ENCODE assay signal across 19 cellular contexts in genomic region chr12:38417101-38417500, GRCh38.
DNase-seq lines count a peak whose midpoint lies in the region; ATAC-seq, FAIRE-seq and TF ChIP-seq lines count a peak whose summit lies in the region.
"Had no signal": no experiment of that assay in that cellular context is flagged by ENCODE, and none has a peak within 500 bp of the region (broad histone marks: within the 10 kb centered on the region; RNA-seq: fewer than 3 reads in every experiment).

No MANE protein-coding gene starts in this region.

- no peaks in the 10 kb centered on the region for H3K27me3 ChIP-seq in mammary epithelial cell (ENCODE audit: insufficient read depth, low read length)
- no peaks in the 10 kb centered on the region for H3K27me3 ChIP-seq in HAP-1 (ENCODE audit: low read depth)
- H3K27me3 ChIP-seq: BLaER1 had no signal

- intact Hi-C loops in mammary epithelial cell (cut with micrococcal nuclease), result no loop called here
- intact Hi-C loops in MCF 10A (cut with micrococcal nuclease), result no loop called here

- TF ChIP-seq CTCF in mammary epithelial cell (conservative IDR thresholded peaks at IDR 0.05 in 1 of 2, IDR thresholded peaks at IDR 0.05 in 1 of 2; ENCODE audit: extremely low read depth in 1 of 2, insufficient read depth in 1 of 2, low read depth in 1 of 2, low read length in 2 of 2) (no peak), MCF 10A (IDR thresholded peaks at IDR 0.05; ENCODE audit: unreplicated experiment) (no peak)

- H3K4me1 Mint-ChIP-seq in MCF 10A (ENCODE audit: insufficient read depth, unreplicated experiment), result no peaks in the 10 kb centered on the region
- H3K4me1 Mint-ChIP-seq: CD8-positive, alpha-beta memory T cell had no signal

- no peak for FAIRE-seq in RCC 7860 (lab: Jason Lieb, UNC)
- FAIRE-seq: GM12891, H1, K562 had no signal

- H3K27ac ChIP-seq in mammary epithelial cell (ENCODE audit: insufficient read depth, low read depth, low read length), result no peak overlapping the region
- H3K27ac ChIP-seq: BLaER1, HL-60 had no signal

- dilution Hi-C loops in mammary epithelial cell (cut with HindIII; ENCODE audit: low sequenced_read_pairs), result no loop called here

- no peak overlapping the region for H3K4me3 Mint-ChIP-seq in MCF 10A (ENCODE audit: unreplicated experiment)
- H3K4me3 Mint-ChIP-seq: CD8-positive, alpha-beta memory T cell; HFFc6 had no signal

- no peak overlapping the region for H3K27ac Mint-ChIP-seq in MCF 10A (ENCODE audit: low read depth, unreplicated experiment)
- H3K27ac Mint-ChIP-seq: CD8-positive, alpha-beta memory T cell; HFFc6 had no signal

- whole genome bisulfite sequencing in mammary epithelial cell (ENCODE audit: low coverage, missing lambda C conversion rate), result no CpG with 5 or more reads among the region's 1 CpG

- BruUV-seq in mammary epithelial cell (replicated peaks; lab: Mats Ljungman, UMichigan), result no TSS peak
- BruUV-seq in MCF 10A (replicated peaks; lab: Mats Ljungman, UMichigan), result no TSS peak

- POLR2A ChIA-PET in MCF 10A (lab: Yijun Ruan, JAX), result no interaction called here

- in situ Hi-C loops in mammary epithelial cell (cut with MboI; ENCODE audit: low sequenced_read_pairs in 2 of 2), result no loop called here
- in situ Hi-C loops in HAP-1 (cut with MboI; ENCODE audit: low sequenced_read_pairs), result no loop called here

- H3K9me3 Mint-ChIP-seq in MCF 10A (ENCODE audit: unreplicated experiment), result no peaks in the 10 kb centered on the region

- H3K27me3 Mint-ChIP-seq in MCF 10A (ENCODE audit: insufficient read depth, unreplicated experiment), result no peaks in the 10 kb centered on the region

- H3K36me3 Mint-ChIP-seq in MCF 10A (ENCODE audit: insufficient read depth, unreplicated experiment), result no peaks in the 10 kb centered on the region
- H3K36me3 Mint-ChIP-seq: CD8-positive, alpha-beta memory T cell had no signal

- H3K4me1 ChIP-seq in mammary epithelial cell (ENCODE audit: insufficient read depth, low read length), result no peaks in the 10 kb centered on the region
- H3K4me1 ChIP-seq in HAP-1, result peaks cover 12% of the 10 kb centered on the region
- H3K4me1 ChIP-seq: BLaER1, Caco-2 had no signal

- CTCF ChIA-PET in mammary epithelial cell (lab: Charles Lee; ENCODE audit: low non-redundant PET) (no interaction called here), MCF 10A (lab: Yijun Ruan, JAX) (no interaction called here)

- H3K9ac ChIP-seq in mammary epithelial cell (ENCODE audit: insufficient read depth, low read length), result no peak overlapping the region
- H3K9ac ChIP-seq: BLaER1 had no signal

- H4K20me1 ChIP-seq in mammary epithelial cell (ENCODE audit: insufficient read depth, low read length), result no peaks in the 10 kb centered on the region
- H4K20me1 ChIP-seq: BLaER1 had no signal

- no peaks in the 10 kb centered on the region for H3K9me3 ChIP-seq in mammary epithelial cell (replicated peaks; ENCODE audit: insufficient read depth, low read length)
- no peaks in the 10 kb centered on the region for H3K9me3 ChIP-seq in HAP-1
- H3K9me3 ChIP-seq: BLaER1, Caco-2 had no signal

- no peaks in the 10 kb centered on the region for H3K79me2 ChIP-seq in mammary epithelial cell (ENCODE audit: insufficient read depth, low read length)

- no peak for ATAC-seq in GM18511 (IDR thresholded peaks at IDR 0.05; ENCODE audit: unreplicated experiment)
- ATAC-seq: K562 had no signal

- H3K4me3 ChIP-seq in mammary epithelial cell (replicated peaks in 1 of 3; ENCODE audit: insufficient read depth in 1 of 3, low read depth in 2 of 3, low read length in 3 of 3) (no peak overlapping the region), HAP-1 (no peak overlapping the region)
- H3K4me3 ChIP-seq: BLaER1, K562 had no signal

- no peaks in the 10 kb centered on the region for H3K36me3 ChIP-seq in mammary epithelial cell (ENCODE audit: insufficient read depth, low read length)
- H3K36me3 ChIP-seq in HAP-1 (replicated peaks), result no peaks in the 10 kb centered on the region
- H3K36me3 ChIP-seq: BLaER1 had no signal

- DNase-seq in mammary epithelial cell (peak; percentile 37), MCF 10A (ENCODE audit: unreplicated experiment) (no peak), RCC 7860 (ENCODE audit: low spot score) (peak; percentile 35), kidney glomerular epithelial cell (lab: John Stamatoyannopoulos, UW) (peak; percentile 32), nucleus accumbens (lab: John Stamatoyannopoulos, UW) (no peak), HAP-1 (ENCODE audit: low spot score in 2 of 2) (no peak)
- DNase-seq: 8988T; AML-193; Caco-2; CD8-positive, alpha-beta memory T cell; DMS79; HCEC 1CT; HFFc6 had no signal

- H3K4me2 ChIP-seq in mammary epithelial cell (ENCODE audit: insufficient read depth, low read depth, low read length), result no peak overlapping the region
- H3K4me2 ChIP-seq: BLaER1 had no signal

- H2AFZ ChIP-seq in mammary epithelial cell (ENCODE audit: low read depth, low read length), result no peak overlapping the region

Comparison
In these comparisons a context has a peak if more than half of its experiments do, and no peak if none do; other contexts are left out.
1. DNase-seq: peak in mammary epithelial cell (single experiment), RCC 7860 (single experiment) and kidney glomerular epithelial cell (single experiment); none in MCF 10A (single experiment), nucleus accumbens (0 of 56) and HAP-1 (0 of 2).